ENCODE assay signal across 27 cellular contexts in genomic region chr14:101372894-101373640, GRCh38.
DNase-seq lines count a peak whose midpoint lies in the region; FAIRE-seq and TF ChIP-seq lines count a peak whose summit lies in the region.
"Had no signal": no experiment of that assay in that cellular context is flagged by ENCODE, and none has a peak within 500 bp of the region (broad histone marks: within the 10 kb centered on the region; RNA-seq: fewer than 3 reads in every experiment).

No MANE protein-coding gene starts in this region.

- TF ChIP-seq CTCF in Caco-2 (IDR thresholded peaks at IDR 0.05; ENCODE audit: insufficient read depth in 1 of 2, low read depth in 1 of 2, low read length in 1 of 2, severe bottlenecking in 1 of 2, unreplicated experiment in 1 of 2) (no peak), esophagus muscularis mucosa (IDR thresholded peaks at IDR 0.05) (no peak), nephron progenitor cell (IDR thresholded peaks at IDR 0.05) (no peak), adrenal gland (IDR thresholded peaks at IDR 0.05) (no peak)

- H3K4me1 ChIP-seq in Caco-2, result no peaks in the 10 kb centered on the region
- peaks cover 0 to 22% (median 17%) of the 10 kb centered on the region in 4 donors for H3K4me1 ChIP-seq in esophagus muscularis mucosa
- no peaks in the 10 kb centered on the region for H3K4me1 ChIP-seq in adrenal gland (replicated peaks in 1 of 2)
- H3K4me1 ChIP-seq: A549 had no signal

- TF ChIP-seq POLR2A in esophagus muscularis mucosa (IDR thresholded peaks at IDR 0.05; ENCODE audit: low read depth), result no peak
- TF ChIP-seq POLR2A in adrenal gland (IDR thresholded peaks at IDR 0.05), result no peak

- intact Hi-C loops in Caco-2 (cut with micrococcal nuclease; ENCODE audit: unreplicated experiment) (no loop called here), esophagus muscularis mucosa (cut with DNase I) (no loop called here), adrenal gland (cut with DNase I) (no loop called here), cardiac septum (cut with DNase I) (no loop called here)

- no peaks in the 10 kb centered on the region for H3K36me3 Mint-ChIP-seq in Caco-2 (ENCODE audit: insufficient read depth, unreplicated experiment)
- H3K36me3 Mint-ChIP-seq in nephron progenitor cell (ENCODE audit: low read depth), result no peaks in the 10 kb centered on the region

- CTCF ChIA-PET in Caco-2 (lab: Charles Lee), result interaction anchor here (0.5 kb wide), 1 partner anchor 388 kb away, joined by 4 read pairs; no protein-coding TSS in a partner anchor

- no peak overlapping the region for H3K27ac ChIP-seq in esophagus muscularis mucosa (replicated peaks in 1 of 4)
- H3K27ac ChIP-seq in adrenal gland, result no peak overlapping the region
- H3K27ac ChIP-seq: A549; BLaER1 treated with 17β-estradiol and CSF1 and Interleukin-3, amounts not matched to agents 10 nM and 100 nM; GM23248 had no signal

- H3K4me3 ChIP-seq in Caco-2 (ENCODE audit: low read depth, low read length) (no peak overlapping the region), esophagus muscularis mucosa (no peak overlapping the region), adrenal gland (no peak overlapping the region)
- H3K4me3 ChIP-seq: A549; BLaER1 treated with 17β-estradiol and CSF1 and Interleukin-3, amounts not matched to agents 10 nM and 100 nM; GM23248 had no signal

- no peak for FAIRE-seq in GM19239 (lab: Jason Lieb, UNC)
- FAIRE-seq: A549 had no signal

- H3K4me3 Mint-ChIP-seq in Caco-2 (ENCODE audit: unreplicated experiment) (no peak overlapping the region), nephron progenitor cell (no peak overlapping the region)
- H3K4me3 Mint-ChIP-seq: CD4-positive, alpha-beta T cell had no signal

- peak overlapping the region; percentile 34 for H3K27ac Mint-ChIP-seq in Caco-2 (ENCODE audit: unreplicated experiment)
- H3K27ac Mint-ChIP-seq in nephron progenitor cell, result peak overlapping the region; percentile 95
- H3K27ac Mint-ChIP-seq: CD4-positive, alpha-beta T cell had no signal

- H3K9me3 ChIP-seq in Caco-2, result no peaks in the 10 kb centered on the region; the same call in 1 of the 2 replicates
- H3K9me3 ChIP-seq in esophagus muscularis mucosa, result no peaks in the 10 kb centered on the region
- H3K9me3 ChIP-seq in adrenal gland (replicated peaks in 1 of 3), result no peaks in the 10 kb centered on the region
- H3K9me3 ChIP-seq: A549; BLaER1 treated with 17β-estradiol and CSF1 and Interleukin-3, amounts not matched to agents 10 nM and 100 nM; SK-N-SH had no signal

- POLR2A ChIA-PET in Caco-2 (lab: Charles Lee), result no interaction called here

- no peaks in the 10 kb centered on the region for H3K4me1 Mint-ChIP-seq in Caco-2 (ENCODE audit: low read depth, unreplicated experiment)
- H3K4me1 Mint-ChIP-seq in nephron progenitor cell, result peaks cover 33% of the 10 kb centered on the region

- WGBS in esophagus muscularis mucosa, result 72% methylated on average over 13 of the region's 16 CpGs
- WGBS in adrenal gland, 4 donors, result 76 to 83% (median 78%) methylated on average over 15 to 16 of the region's 16 CpGs

- BruUV-seq in Caco-2 (replicated peaks; lab: Mats Ljungman, UMichigan), result no TSS peak

- H3K27me3 Mint-ChIP-seq in Caco-2 (ENCODE audit: insufficient read depth, unreplicated experiment) (peaks cover 3% of the 10 kb centered on the region), nephron progenitor cell (ENCODE audit: low read depth, poor library complexity) (peaks cover 13% of the 10 kb centered on the region)

- DNase-seq in Caco-2 (no peak), ELF-1 (ENCODE audit: low read depth, low spot score) (peak; percentile 39), esophagus muscularis mucosa (ENCODE audit: extremely low spot score) (peak; percentile 81), nephron progenitor cell (no peak), adrenal gland (no peak), GM19239 (ENCODE audit: insufficient read length, low spot score) (no peak), cardiac septum (ENCODE audit: low spot score) (no peak)
- DNase-seq: AML-193; CD4-positive, alpha-beta T cell; DMS53; EL; GF-D8; GM23248; HCEC 1CT; KBM-7; MV-4-11; NCI-H1105; NCI-H1436 treated with DMSO at 0.1 percent for 48 hours; NCI-H187 treated with DMSO at 0.1 percent for 48 hours; NCI-H446; NCI-H526; RPMI8226; SIG-M5; SK-N-SH; SW 1271 had no signal

- H3K9me3 Mint-ChIP-seq in Caco-2 (ENCODE audit: unreplicated experiment) (peaks cover 10% of the 10 kb centered on the region), nephron progenitor cell (no peaks in the 10 kb centered on the region)
- H3K9me3 Mint-ChIP-seq: CD4-positive, alpha-beta T cell had no signal

- H3K36me3 ChIP-seq in Caco-2 (ENCODE audit: control insufficient read depth, insufficient read depth, low read length) (no peaks in the 10 kb centered on the region), esophagus muscularis mucosa (no peaks in the 10 kb centered on the region), adrenal gland (replicated peaks in 1 of 2) (no peaks in the 10 kb centered on the region)
- H3K36me3 ChIP-seq: BLaER1 treated with 17β-estradiol and CSF1 and Interleukin-3, amounts not matched to agents 10 nM and 100 nM had no signal

- H3K27me3 ChIP-seq in Caco-2 (replicated peaks; ENCODE audit: control insufficient read depth, insufficient read depth, low read length) (no peaks in the 10 kb centered on the region), esophagus muscularis mucosa (peaks cover 0 to 17% (median 0%) of the 10 kb centered on the region in 4 donors), adrenal gland (no peaks in the 10 kb centered on the region)
- H3K27me3 ChIP-seq: BLaER1 treated with 17β-estradiol and CSF1 and Interleukin-3, amounts not matched to agents 10 nM and 100 nM had no signal

- no peak for TF ChIP-seq EP300 in esophagus muscularis mucosa (IDR thresholded peaks at IDR 0.05)

Comparison
In these comparisons a context has a peak if more than half of its experiments do, and no peak if none do; other contexts are left out.
1. DNase-seq: peak in ELF-1 (single experiment) and esophagus muscularis mucosa (single experiment); none in Caco-2 (0 of 2), nephron progenitor cell (single experiment), adrenal gland (0 of 7), GM19239 (single experiment) and cardiac septum (single experiment).